ENCODE assay signal across 8 cellular contexts in the genomic region with DNA sequence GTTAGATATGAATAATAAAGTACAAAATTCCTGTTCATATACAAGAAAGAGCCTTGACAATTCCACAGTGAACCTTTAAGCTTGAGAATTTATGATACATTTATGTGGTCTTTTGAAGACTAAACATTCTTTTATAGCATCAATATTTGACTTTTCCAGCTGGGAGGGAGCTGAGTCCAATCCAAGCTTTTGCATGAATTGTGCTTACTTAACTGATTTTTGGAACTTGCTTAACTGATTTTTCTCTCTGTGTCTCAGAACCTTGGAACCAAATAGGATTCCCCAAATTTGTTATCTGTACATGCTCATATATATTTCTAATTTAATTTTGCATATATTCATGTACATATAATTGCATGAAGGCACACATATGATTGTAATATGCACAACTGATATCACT.
"Had no signal": no experiment of that assay in that cellular context is flagged by ENCODE, and none has a peak within 500 bp of the region (broad histone marks: within the 10 kb centered on the region; RNA-seq: fewer than 3 reads in every experiment).

No MANE protein-coding gene starts in this region.

- H3K4me3 ChIP-seq: GM12878 had no signal

- FAIRE-seq: G401.6, GM12878, GM12891, GM12892, GM18507, GM19239 had no signal

- DNase-seq: GDM1, GF-D8 had no signal

- ATAC-seq: GM12878 had no signal
